In genomic region chr3:154111365-154111764, GRCh38 we compare ENCODE assay signal across 16 cellular contexts.
"Had no signal": no experiment of that assay in that cellular context is flagged by ENCODE, and none has a peak within 500 bp of the region (broad histone marks: within the 10 kb centered on the region; RNA-seq: fewer than 3 reads in every experiment).

No MANE protein-coding gene starts in this region.

- ATAC-seq: activated CD8-positive, alpha-beta memory T cell treated with anti-CD3 and anti-CD28 coated beads, Interleukin-2, amount 10 ng/mL, durations not matched to agents 7 days and 5 days; naive thymus-derived CD8-positive, alpha-beta T cell had no signal

- H3K27me3 ChIP-seq: tibial artery, uterus had no signal

- H3K36me3 ChIP-seq: tibial artery, uterus had no signal

- H3K4me1 ChIP-seq: tibial artery, uterus had no signal

- H3K9me3 Mint-ChIP-seq: activated CD4-positive, alpha-beta memory T cell treated with anti-CD3 and anti-CD28 coated beads, Interleukin-2, amount 10 ng/mL, durations not matched to agents 7 days and 5 days; naive thymus-derived CD8-positive, alpha-beta T cell; T-helper 2 cell treated with Interferon-gamma antibody and Interleukin-4, amounts not matched to agents 5 μg/mL and 100 μg/mL, for 36 hours had no signal

- H3K4me3 ChIP-seq: tibial artery, uterus had no signal

- H3K4me3 Mint-ChIP-seq: activated CD4-positive, alpha-beta memory T cell treated with anti-CD3 and anti-CD28 coated beads, Interleukin-2, amount 10 ng/mL, durations not matched to agents 7 days and 5 days; activated CD8-positive, alpha-beta memory T cell treated with anti-CD3 and anti-CD28 coated beads, Interleukin-2, amount 10 ng/mL, durations not matched to agents 7 days and 5 days; activated naive CD8-positive, alpha-beta T cell; naive thymus-derived CD8-positive, alpha-beta T cell; T-helper 2 cell treated with Interferon-gamma antibody and Interleukin-4, amounts not matched to agents 5 μg/mL and 100 μg/mL, for 36 hours had no signal

- H3K27ac ChIP-seq: tibial artery, uterus had no signal

- H3K36me3 Mint-ChIP-seq: activated CD8-positive, alpha-beta memory T cell treated with anti-CD3 and anti-CD28 coated beads, Interleukin-2, amount 10 ng/mL, durations not matched to agents 7 days and 5 days; activated naive CD8-positive, alpha-beta T cell; naive thymus-derived CD8-positive, alpha-beta T cell had no signal

- H3K9me3 ChIP-seq: tibial artery, uterus had no signal

- DNase-seq: activated CD4-positive, alpha-beta memory T cell treated with anti-CD3 and anti-CD28 coated beads, Interleukin-2, amount 10 ng/mL, durations not matched to agents 7 days and 5 days; activated CD4-positive, alpha-beta T cell treated with anti-CD3 and anti-CD28 coated beads for 48 hours; activated CD4-positive, CD25-positive, alpha-beta regulatory T cell; activated CD8-positive, alpha-beta memory T cell treated with anti-CD3 and anti-CD28 coated beads, Interleukin-2, amount 10 ng/mL, durations not matched to agents 7 days and 5 days; erythroblast; head of caudate nucleus; mesenchymal stem cell; naive thymus-derived CD8-positive, alpha-beta T cell; stimulated activated CD4-positive, alpha-beta T cell treated with anti-CD3 and anti-CD28 coated beads, Interleukin-12 subunit alpha, Interleukin-12 subunit beta, amount 100 ng/mL, for 4 hours; stimulated activated CD4-positive, alpha-beta T cell treated with anti-CD3 and anti-CD28 coated beads, Interleukin-1b, Interleukin-23, amount 100 ng/mL, for 48 hours; stimulated activated CD8-positive, alpha-beta memory T cell treated with anti-CD3 and anti-CD28 coated beads, Interleukin-4, amount 100 ng/mL, for 48 hours; stimulated activated naive CD4-positive, alpha-beta T cell; tibial artery; uterus had no signal

- H3K4me1 Mint-ChIP-seq: activated CD4-positive, alpha-beta memory T cell treated with anti-CD3 and anti-CD28 coated beads, Interleukin-2, amount 10 ng/mL, durations not matched to agents 7 days and 5 days; activated CD8-positive, alpha-beta memory T cell treated with anti-CD3 and anti-CD28 coated beads, Interleukin-2, amount 10 ng/mL, durations not matched to agents 7 days and 5 days; naive thymus-derived CD8-positive, alpha-beta T cell had no signal

- H3K27ac Mint-ChIP-seq: activated CD4-positive, alpha-beta memory T cell treated with anti-CD3 and anti-CD28 coated beads, Interleukin-2, amount 10 ng/mL, durations not matched to agents 7 days and 5 days; activated CD8-positive, alpha-beta memory T cell treated with anti-CD3 and anti-CD28 coated beads, Interleukin-2, amount 10 ng/mL, durations not matched to agents 7 days and 5 days; activated naive CD8-positive, alpha-beta T cell; naive thymus-derived CD8-positive, alpha-beta T cell; T-helper 2 cell treated with Interferon-gamma antibody and Interleukin-4, amounts not matched to agents 5 μg/mL and 100 μg/mL, for 36 hours had no signal
